29 cellular contexts compared by ENCODE assay signal in genomic region chr13:66477816-66478215, GRCh38.
"Had no signal": no experiment of that assay in that cellular context is flagged by ENCODE, and none has a peak within 500 bp of the region (broad histone marks: within the 10 kb centered on the region; RNA-seq: fewer than 3 reads in every experiment).

No MANE protein-coding gene starts in this region.

- H3K4me1 ChIP-seq: esophagus muscularis mucosa, foreskin keratinocyte, gastroesophageal sphincter, heart right ventricle, left lung, neural progenitor cell, parathyroid adenoma, right lobe of liver, stomach, tibial nerve, upper lobe of left lung, uterus had no signal

- H3K4me2 ChIP-seq: neural progenitor cell, smooth muscle cell had no signal

- H3K27ac Mint-ChIP-seq: naive thymus-derived CD4-positive, alpha-beta T cell; nephron; neural progenitor cell; progenitor cell of endocrine pancreas; stimulated activated effector memory CD8-positive, alpha-beta T cell treated with anti-CD3 and anti-CD28 coated beads, Interleukin-12 subunit alpha, Interleukin-12 subunit beta, amount 100 ng/mL, for 72 hours had no signal

- ATAC-seq: foreskin keratinocyte; gastroesophageal sphincter; heart right ventricle; left cardiac atrium; left lung; naive thymus-derived CD4-positive, alpha-beta T cell; right lobe of liver; stimulated activated effector memory CD8-positive, alpha-beta T cell treated with anti-CD3 and anti-CD28 coated beads, Interleukin-12 subunit alpha, Interleukin-12 subunit beta, amount 100 ng/mL, for 72 hours had no signal

- H3K36me3 ChIP-seq: esophagus muscularis mucosa, gastroesophageal sphincter, heart right ventricle, left lung, neural progenitor cell, right lobe of liver, stomach, thoracic aorta, tibial nerve, upper lobe of left lung, uterus had no signal

- H3K27ac ChIP-seq: coronary artery, esophagus muscularis mucosa, foreskin keratinocyte, gastroesophageal sphincter, heart right ventricle, left lung, neural progenitor cell, parathyroid adenoma, right lobe of liver, stomach, thoracic aorta, tibial nerve, upper lobe of left lung, uterus had no signal

- H3K27me3 Mint-ChIP-seq: naive thymus-derived CD4-positive, alpha-beta T cell; progenitor cell of endocrine pancreas had no signal

- H3K36me3 Mint-ChIP-seq: naive thymus-derived CD4-positive, alpha-beta T cell; neural progenitor cell; stimulated activated effector memory CD8-positive, alpha-beta T cell treated with anti-CD3 and anti-CD28 coated beads, Interleukin-12 subunit alpha, Interleukin-12 subunit beta, amount 100 ng/mL, for 72 hours had no signal

- H3K4me1 Mint-ChIP-seq: naive thymus-derived CD4-positive, alpha-beta T cell; nephron; neural progenitor cell; stimulated activated effector memory CD8-positive, alpha-beta T cell treated with anti-CD3 and anti-CD28 coated beads, Interleukin-12 subunit alpha, Interleukin-12 subunit beta, amount 100 ng/mL, for 72 hours had no signal

- H2AFZ ChIP-seq: parathyroid adenoma had no signal

- H3K9me3 Mint-ChIP-seq: neural progenitor cell had no signal

- H3K4me3 Mint-ChIP-seq: naive thymus-derived CD4-positive, alpha-beta T cell; nephron; neural progenitor cell; stimulated activated effector memory CD8-positive, alpha-beta T cell treated with anti-CD3 and anti-CD28 coated beads, Interleukin-12 subunit alpha, Interleukin-12 subunit beta, amount 100 ng/mL, for 72 hours had no signal

- H3K79me2 ChIP-seq: parathyroid adenoma had no signal

- H3K4me3 ChIP-seq: coronary artery, esophagus muscularis mucosa, gastroesophageal sphincter, heart right ventricle, left lung, neural progenitor cell, right lobe of liver, smooth muscle cell, stomach, thoracic aorta, tibial nerve, upper lobe of left lung, uterus had no signal

- H3K9me3 ChIP-seq: esophagus muscularis mucosa, gastroesophageal sphincter, heart right ventricle, left lung, right lobe of liver, thoracic aorta, tibial nerve, upper lobe of left lung, uterus had no signal

- DNase-seq: dermis blood vessel endothelial cell; effector memory CD4-positive, alpha-beta T cell; foreskin keratinocyte; glutamatergic neuron; heart right ventricle; hippocampal formation; left cardiac atrium; left lung; mesendoderm; midbrain; naive thymus-derived CD4-positive, alpha-beta T cell; right lobe of liver; stimulated activated CD4-positive, alpha-beta T cell treated with anti-CD3 and anti-CD28 coated beads, Interleukin-2, amount 100 ng/mL, for 24 hours; stimulated activated CD4-positive, alpha-beta T cell treated with anti-CD3 and anti-CD28 coated beads, Interleukin-4, amount 100 ng/mL, for 24 hours; stimulated activated naive CD4-positive, alpha-beta T cell treated with Interleukin-2 at 50 U/mL for 16 hours; stomach; upper lobe of left lung; uterus had no signal

- H3K27me3 ChIP-seq: esophagus muscularis mucosa, foreskin keratinocyte, gastroesophageal sphincter, heart right ventricle, left lung, neural progenitor cell, right lobe of liver, stomach, tibial nerve, upper lobe of left lung, uterus had no signal
